8 cellular contexts compared by ENCODE assay signal in genomic region chr4:38857354-38858096, GRCh38. TPM values are rescaled to one million over a fixed set of nuclear protein-coding genes. Genes with fewer than 3 reads are reported as not detected.
A peak's percentile ranks its signal among the peaks of the same experiment; 100 is the strongest.
DNase-seq lines count a peak whose midpoint lies in the region; ATAC-seq and TF ChIP-seq lines count a peak whose summit lies in the region.

No MANE protein-coding gene starts in this region.

- ATAC-seq in GM18907 (IDR thresholded peaks at IDR 0.05; ENCODE audit: unreplicated experiment) (peak; percentile 63), HG03280 (IDR thresholded peaks at IDR 0.05; ENCODE audit: unreplicated experiment) (peak; percentile 49), SK-N-SH treated with all-trans-retinoic acid at 6 μM for 48 hours (peak; percentile 95), upper lobe of left lung (ENCODE audit: low FRiP score in 2 of 2) (peak; percentile 89 to 95)

- H3K4me3 Mint-ChIP-seq in mesothelial cell of epicardium: no peak overlapping the region

- H3K4me3 ChIP-seq in choroid plexus epithelial cell (ENCODE audit: low read depth, low read length) (peak overlapping the region; percentile 29), upper lobe of left lung (no peak overlapping the region)

- H3K9me3 ChIP-seq in upper lobe of left lung: no peaks in the 10 kb centered on the region

- no peaks in the 10 kb centered on the region for H3K36me3 ChIP-seq in upper lobe of left lung

- TF ChIP-seq POLR2A in upper lobe of left lung (IDR thresholded peaks at IDR 0.05): peak in 2 of 4 donors; percentile 6 to 65

- DNase-seq in ACHN (peak; percentile 87), choroid plexus epithelial cell (ENCODE audit: low read depth) (peak; percentile 94), mesothelial cell of epicardium (ENCODE audit: low spot score in 2 of 2, unreplicated experiment in 2 of 2) (no peak), upper lobe of left lung (peak in 1 of 2 donors; percentile 63), NCI-H510A (lab: John Stamatoyannopoulos, UW) (no peak)

- no peak for TF ChIP-seq CTCF in choroid plexus epithelial cell (conservative IDR thresholded peaks at IDR 0.05; ENCODE audit: low read depth, low read length)
- no peak for TF ChIP-seq CTCF in mesothelial cell of epicardium (IDR thresholded peaks at IDR 0.05; ENCODE audit: unreplicated experiment)
- TF ChIP-seq CTCF in upper lobe of left lung (IDR thresholded peaks at IDR 0.05): no peak

- no peaks in the 10 kb centered on the region for H3K27me3 ChIP-seq in upper lobe of left lung

- H3K9me3 Mint-ChIP-seq in mesothelial cell of epicardium: no peaks in the 10 kb centered on the region

- in situ Hi-C loops in ACHN (cut with HindIII; ENCODE audit: low pct_ligation_motif_present, low pct_unique_long_range_greater_than_20kb, low sequenced_read_pairs): no loop called here

- H3K4me1 ChIP-seq in upper lobe of left lung: peaks cover 0 to 19% (median 13%) of the 10 kb centered on the region in 4 donors

- H3K27me3 Mint-ChIP-seq in mesothelial cell of epicardium (ENCODE audit: low read depth): peaks cover 10% of the 10 kb centered on the region

- 31 to 32% methylated on average over 3 of the region's 3 CpGs for WGBS in upper lobe of left lung, 2 donors

- peak in 2 of 4 donors; percentile 2 to 15 for TF ChIP-seq EP300 in upper lobe of left lung (IDR thresholded peaks at IDR 0.05)

- H3K36me3 Mint-ChIP-seq in mesothelial cell of epicardium: no peaks in the 10 kb centered on the region

- peak overlapping the region; percentile 21 for H3K27ac Mint-ChIP-seq in mesothelial cell of epicardium

- peak overlapping the region; percentile 76 to 90 (median 81) for H3K27ac ChIP-seq in upper lobe of left lung

- H3K4me1 Mint-ChIP-seq in mesothelial cell of epicardium: peaks cover 21% of the 10 kb centered on the region

TF ChIP-seq in SK-N-SH treated with all-trans-retinoic acid at 6 μM for 48 hours, 23 proteins besides CTCF, POLR2A, EP300 and RAD21:
- TF ChIP-seq POU6F1 (CRISPR knock-in tag; IDR thresholded peaks at IDR 0.05; ENCODE audit: borderline replicate concordance, low read depth): no peak
- TF ChIP-seq TCF4 (CRISPR knock-in tag; IDR thresholded peaks at IDR 0.05; ENCODE audit: borderline replicate concordance): no peak
- TF ChIP-seq SNAI2 (CRISPR knock-in tag; IDR thresholded peaks at IDR 0.05): no peak
- TF ChIP-seq ZFP3 (CRISPR knock-in tag; IDR thresholded peaks at IDR 0.05): no peak
- peak; percentile 48; the same call in 1 of the 2 replicates for TF ChIP-seq ISL1 (CRISPR knock-in tag; IDR thresholded peaks at IDR 0.05)
- TF ChIP-seq OSR1 (CRISPR knock-in tag; IDR thresholded peaks at IDR 0.05): no peak
- TF ChIP-seq BACH2 (CRISPR knock-in tag; IDR thresholded peaks at IDR 0.05; ENCODE audit: borderline replicate concordance): no peak
- TF ChIP-seq ZNF8 (CRISPR knock-in tag; IDR thresholded peaks at IDR 0.05): no peak
- TF ChIP-seq CREB5 (CRISPR knock-in tag; IDR thresholded peaks at IDR 0.05; ENCODE audit: low read depth): no peak
- TF ChIP-seq ESRRG (CRISPR knock-in tag; IDR thresholded peaks at IDR 0.05): no peak
- no peak for TF ChIP-seq ARNTL (CRISPR knock-in tag; IDR thresholded peaks at IDR 0.05; ENCODE audit: borderline replicate concordance, low read depth)
- TF ChIP-seq PATZ1 (CRISPR knock-in tag; IDR thresholded peaks at IDR 0.05; ENCODE audit: borderline replicate concordance): no peak; the same call in 1 of the 2 replicates
- TF ChIP-seq RARB (CRISPR knock-in tag; IDR thresholded peaks at IDR 0.05): no peak
- peak; percentile 45; the same call in 1 of the 2 replicates for TF ChIP-seq ZNF70 (CRISPR knock-in tag; IDR thresholded peaks at IDR 0.05)
- TF ChIP-seq CSRNP3 (CRISPR knock-in tag; IDR thresholded peaks at IDR 0.05): no peak
- no peak for TF ChIP-seq ZFP30 (CRISPR knock-in tag; IDR thresholded peaks at IDR 0.05)

RNA-seq across cellular contexts. Expression of gene TLR6, which starts 0.9 kb away (rescaled TPM):
- total RNA-seq in mesothelial cell of epicardium (0.77 to 1.2 TPM (median 0.98 TPM) in 3 replicates), upper lobe of left lung (10 to 100 TPM in 2 of 6 donors, 1 to 10 TPM in 4; 3.2 to 10.4 (median 5.8) TPM)

RNA-seq across cellular contexts. Expression of gene FAM114A1, which starts 10.1 kb away (rescaled TPM):
- total RNA-seq in mesothelial cell of epicardium (52.0 to 55.6 TPM (median 53.7 TPM) in 3 replicates), upper lobe of left lung (10 to 100 TPM; 27.2 to 92.5 (median 43.1) TPM)

RNA-seq across cellular contexts. Expression of gene TLR1, which starts 52.9 kb away (rescaled TPM):
- 0.77 to 1.2 TPM (median 0.82 TPM) in 3 replicates for total RNA-seq in mesothelial cell of epicardium
- total RNA-seq in upper lobe of left lung: 10 to 100 TPM; 16.4 to 41.9 (median 24.8) TPM

Comparison
In these comparisons a context has a peak if more than half of its experiments do, and no peak if none do; other contexts are left out.
1. DNase-seq: peak in ACHN (single experiment) and choroid plexus epithelial cell (single experiment); none in mesothelial cell of epicardium (0 of 2) and NCI-H510A (single experiment).
2. Peak in every context shown above with its lines, with median percentiles within 50 percentile points of each other: ATAC-seq.